ENCODE assay signal across 8 cellular contexts in the genomic region with DNA sequence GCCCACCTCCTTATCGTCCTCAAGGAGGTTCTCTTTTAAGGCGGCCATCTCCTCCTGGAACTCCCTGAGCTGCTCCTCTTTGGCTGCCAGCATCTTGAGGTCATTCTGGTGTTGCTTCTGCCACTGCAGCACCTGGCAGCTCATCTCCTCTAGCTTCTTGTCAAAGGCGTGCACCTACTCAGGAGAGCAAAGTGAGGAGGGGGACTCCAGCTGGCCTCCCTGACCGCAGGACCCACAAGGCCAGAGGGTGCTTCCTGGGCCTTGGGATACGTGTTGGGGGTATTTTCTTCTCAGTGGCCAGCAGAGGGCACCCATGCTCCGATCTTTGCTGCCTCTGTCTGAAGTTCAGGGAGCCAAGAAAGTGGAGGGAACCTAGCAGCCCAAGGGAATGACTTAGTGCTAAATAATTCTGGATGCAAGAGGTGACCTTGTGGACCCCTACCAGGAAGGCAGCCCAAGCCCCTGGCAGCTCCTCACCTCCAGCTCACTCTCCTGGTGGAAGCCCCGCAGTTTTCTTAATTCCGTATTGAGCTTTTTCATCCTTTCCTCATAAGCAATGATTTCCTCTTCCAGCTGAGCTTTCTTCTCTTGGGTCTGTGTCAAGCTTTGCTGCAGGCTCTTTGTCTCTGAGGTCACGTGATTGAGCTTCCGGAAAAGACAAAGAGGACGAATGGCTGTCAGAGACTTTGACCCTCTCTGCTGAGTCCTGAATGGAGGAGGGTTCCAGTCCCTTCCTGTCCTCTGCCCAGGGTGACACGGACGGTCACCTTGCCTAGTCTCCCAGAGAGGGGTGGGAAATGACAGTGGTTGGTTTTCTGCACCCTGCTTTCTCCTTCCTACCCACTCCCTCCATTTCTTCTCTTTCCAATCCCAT. TPM values are rescaled to one million over a fixed set of nuclear protein-coding genes. Genes with fewer than 3 reads are reported as not detected.
DNase-seq lines count a peak whose midpoint lies in the region; ATAC-seq and TF ChIP-seq lines count a peak whose summit lies in the region.

No MANE protein-coding gene starts in this region.

- no peaks in the 10 kb centered on the region for H4K20me1 ChIP-seq in PC-9 (ENCODE audit: insufficient read depth)

- peak overlapping the region; percentile 1 for H2BK15ac ChIP-seq in neuronal stem cell (ENCODE audit: low read length)

- peak overlapping the region; percentile 27 for H2BK120ac ChIP-seq in neuronal stem cell (ENCODE audit: low read depth, low read length)

- no peak overlapping the region for H3K27ac Mint-ChIP-seq in activated T-helper 1 cell treated with anti-CD3 and anti-CD28 coated beads, Interleukin-12 subunit alpha, Interleukin-12 subunit beta, Interleukin-2, Interleukin-4 antibody, amounts not matched to agents 30 ng/mL and 10 ng/mL and 1 ng/mL, durations not matched to agents 14 hours and 24 hours and 36 hours

- H3K9me3 Mint-ChIP-seq in activated T-helper 1 cell treated with anti-CD3 and anti-CD28 coated beads, Interleukin-12 subunit alpha, Interleukin-12 subunit beta, Interleukin-2, Interleukin-4 antibody, amounts not matched to agents 30 ng/mL and 10 ng/mL and 1 ng/mL, durations not matched to agents 14 hours and 24 hours and 36 hours = no peaks in the 10 kb centered on the region

- TF ChIP-seq CTCF in PC-9 (conservative IDR thresholded peaks at IDR 0.05) (peak; percentile 87), fibroblast of the aortic adventitia (IDR thresholded peaks at IDR 0.05; ENCODE audit: insufficient read depth, low read length) (peak; percentile 79)

- CTCF ChIA-PET in PC-9 (lab: Charles Lee) = interaction anchor here (0.5 to 1.0 kb wide), 3 partner anchors 25 to 659 kb away, joined by 3 to 5 read pairs (median 4); no protein-coding TSS in a partner anchor

- H2BK5ac ChIP-seq in neuronal stem cell (ENCODE audit: low read length) = no peak overlapping the region

- H3K18ac ChIP-seq in neuronal stem cell (ENCODE audit: low read length) = peak overlapping the region; percentile 15

- intact Hi-C loops in Right ventricle myocardium inferior (cut with DNase I) (loop anchor here (5.0 to 10.0 kb wide), 2 partner anchors 1752 to 1830 kb away; no protein-coding TSS in a partner anchor), cardiac septum (cut with DNase I) (loop anchor here (10.0 kb wide), 1 partner anchor 1750 kb away; no protein-coding TSS in a partner anchor), PC-9 (cut with micrococcal nuclease; ENCODE audit: unreplicated experiment) (loop anchor here (2.0 kb wide), 1 partner anchor 342 kb away; no protein-coding TSS in a partner anchor)
- intact Hi-C loops in activated T-helper 1 cell treated with anti-CD3 and anti-CD28 coated beads, Interleukin-12 subunit alpha, Interleukin-12 subunit beta, Interleukin-2, Interleukin-4 antibody, amounts not matched to agents 30 ng/mL and 10 ng/mL and 1 ng/mL, durations not matched to agents 14 hours and 24 hours and 36 hours (cut with micrococcal nuclease) = loop anchor here (5.0 kb wide), 1 partner anchor 1072 kb away; no protein-coding TSS in a partner anchor

- TF ChIP-seq EP300 in Ishikawa (IDR thresholded peaks at IDR 0.05; ENCODE audit: borderline replicate concordance) = no peak

- H3K4me3 ChIP-seq in PC-9 = no peak overlapping the region
- no peak overlapping the region for H3K4me3 ChIP-seq in fibroblast of the aortic adventitia (ENCODE audit: low read depth, low read length)
- no peak overlapping the region for H3K4me3 ChIP-seq in neuronal stem cell (ENCODE audit: low read length in 2 of 2)

- no peak overlapping the region for H3K4ac ChIP-seq in neuronal stem cell (ENCODE audit: low read length)

- H3F3A ChIP-seq in PC-9 (ENCODE audit: insufficient read depth, low read depth) = no peaks in the 10 kb centered on the region

- no peak overlapping the region for H3K9ac ChIP-seq in neuronal stem cell (ENCODE audit: low read depth, low read length, poor library complexity)

- H3K27me3 ChIP-seq in PC-9 (ENCODE audit: insufficient read depth, low read depth) (peaks cover 21% of the 10 kb centered on the region), neuronal stem cell (ENCODE audit: control insufficient read depth in 3 of 3, insufficient read depth in 3 of 3, low read depth in 1 of 3, low read length in 3 of 3) (no peaks in the 10 kb centered on the region)

- H3K27me3 Mint-ChIP-seq in activated T-helper 1 cell treated with anti-CD3 and anti-CD28 coated beads, Interleukin-12 subunit alpha, Interleukin-12 subunit beta, Interleukin-2, Interleukin-4 antibody, amounts not matched to agents 30 ng/mL and 10 ng/mL and 1 ng/mL, durations not matched to agents 14 hours and 24 hours and 36 hours (ENCODE audit: insufficient read depth) = peaks cover 9% of the 10 kb centered on the region

- DNase-seq in Right ventricle myocardium inferior (ENCODE audit: missing footprints) (peak; percentile 72), cardiac septum (ENCODE audit: low spot score) (no peak), PC-9 (peak; percentile 39 to 60), fibroblast of the aortic adventitia (ENCODE audit: low read depth) (peak; percentile 82), neuronal stem cell (ENCODE audit: low spot score) (peak; percentile 71), substantia nigra (lab: John Stamatoyannopoulos, UW) (peak in 46 of 49 donors; percentile 13 to 79 (median 61))
- peak; percentile 39 for DNase-seq in activated T-helper 1 cell treated with anti-CD3 and anti-CD28 coated beads, Interleukin-12 subunit alpha, Interleukin-12 subunit beta, Interleukin-2, Interleukin-4 antibody, amounts not matched to agents 30 ng/mL and 10 ng/mL and 1 ng/mL, durations not matched to agents 14 hours and 24 hours and 36 hours (ENCODE audit: low spot score)

- TF ChIP-seq RAD21 in Ishikawa (IDR thresholded peaks at IDR 0.05; ENCODE audit: low read depth) = peak; percentile 91

- no peak overlapping the region for H2BK12ac ChIP-seq in neuronal stem cell (ENCODE audit: low read length)

- H3K27ac ChIP-seq in PC-9 (no peak overlapping the region), neuronal stem cell (replicated peaks; ENCODE audit: low read length) (no peak overlapping the region), substantia nigra (ENCODE audit: low read depth, low read length, poor library complexity, severe bottlenecking) (peak overlapping the region; percentile 84)

- no peaks in the 10 kb centered on the region for H3K9me3 ChIP-seq in PC-9 (ENCODE audit: insufficient read depth, low read depth)
- H3K9me3 ChIP-seq in neuronal stem cell (replicated peaks in 1 of 2; ENCODE audit: control insufficient read depth in 2 of 2, insufficient read depth in 1 of 2, low read depth in 1 of 2, low read length in 2 of 2) = peaks cover 0 to 2% of the 10 kb centered on the region in 2 donors

- H4K91ac ChIP-seq in neuronal stem cell (ENCODE audit: low read depth, low read length, poor library complexity) = no peak overlapping the region

- H3K36me3 ChIP-seq in PC-9 (ENCODE audit: low read depth) = no peaks in the 10 kb centered on the region
- H3K36me3 ChIP-seq in neuronal stem cell (replicated peaks in 1 of 2; ENCODE audit: control insufficient read depth in 2 of 2, insufficient read depth in 2 of 2, low read length in 2 of 2) = peaks cover 0 to 5% of the 10 kb centered on the region in 2 donors

- no peak overlapping the region for H4K8ac ChIP-seq in neuronal stem cell (ENCODE audit: low read depth, low read length)

- no peaks in the 10 kb centered on the region for H3K4me1 Mint-ChIP-seq in activated T-helper 1 cell treated with anti-CD3 and anti-CD28 coated beads, Interleukin-12 subunit alpha, Interleukin-12 subunit beta, Interleukin-2, Interleukin-4 antibody, amounts not matched to agents 30 ng/mL and 10 ng/mL and 1 ng/mL, durations not matched to agents 14 hours and 24 hours and 36 hours (ENCODE audit: low read depth)

- ATAC-seq in Right ventricle myocardium inferior = peak; percentile 83

- H2AFZ ChIP-seq in PC-9 (no peak overlapping the region), neuronal stem cell (ENCODE audit: low read length) (peak overlapping the region; percentile 79)

- no peak overlapping the region for H3K14ac ChIP-seq in neuronal stem cell (ENCODE audit: low read length)

- no peaks in the 10 kb centered on the region for H3K79me2 ChIP-seq in PC-9 (ENCODE audit: low read depth)

- no peak overlapping the region for H3K4me3 Mint-ChIP-seq in activated T-helper 1 cell treated with anti-CD3 and anti-CD28 coated beads, Interleukin-12 subunit alpha, Interleukin-12 subunit beta, Interleukin-2, Interleukin-4 antibody, amounts not matched to agents 30 ng/mL and 10 ng/mL and 1 ng/mL, durations not matched to agents 14 hours and 24 hours and 36 hours

- POLR2A ChIA-PET in PC-9 (lab: Charles Lee; ENCODE audit: unreplicated experiment) = no interaction called here

- H3K4me1 ChIP-seq in PC-9 (replicated peaks; ENCODE audit: insufficient read depth) (no peaks in the 10 kb centered on the region), neuronal stem cell (ENCODE audit: control insufficient read depth in 2 of 2, insufficient read depth in 1 of 2, low read depth in 1 of 2, low read length in 2 of 2) (peaks cover 6 to 13% of the 10 kb centered on the region in 2 donors)

- no CpG with 5 or more reads among the region's 13 CpGs for WGBS in neuronal stem cell (ENCODE audit: extremely low coverage in 2 of 2, insufficient read length in 2 of 2, insufficient replicate concordance in 1 of 2), 2 donors

- no peak overlapping the region for H3K4me2 ChIP-seq in PC-9
- H3K4me2 ChIP-seq in neuronal stem cell (ENCODE audit: insufficient read depth, low read length, poor library complexity, severe bottlenecking) = no peak overlapping the region

- no peak overlapping the region for H3K23ac ChIP-seq in neuronal stem cell (ENCODE audit: low read depth, low read length, poor library complexity)

- H2AK5ac ChIP-seq in neuronal stem cell (ENCODE audit: low read depth, low read length) = peak overlapping the region; percentile 8

- H3K9me2 ChIP-seq in PC-9 (ENCODE audit: insufficient read depth) = no peaks in the 10 kb centered on the region

- no TSS peak for BruUV-seq in PC-9 (replicated peaks; lab: Mats Ljungman, UMichigan)

- H3K79me1 ChIP-seq in neuronal stem cell (ENCODE audit: low read depth, low read length) = no peaks in the 10 kb centered on the region

- no peaks in the 10 kb centered on the region for H3K36me3 Mint-ChIP-seq in activated T-helper 1 cell treated with anti-CD3 and anti-CD28 coated beads, Interleukin-12 subunit alpha, Interleukin-12 subunit beta, Interleukin-2, Interleukin-4 antibody, amounts not matched to agents 30 ng/mL and 10 ng/mL and 1 ng/mL, durations not matched to agents 14 hours and 24 hours and 36 hours (ENCODE audit: low read depth)

RNA-seq across cellular contexts. Expression of a gene that starts 31.4 kb away (rescaled TPM):
- 40.8 TPM for total RNA-seq in Right ventricle myocardium inferior
- total RNA-seq in cardiac septum = 41.2 TPM
- 58.9 and 71.1 TPM in 2 replicates for total RNA-seq in PC-9 (2021)
- 89.8 and 99.4 TPM in 2 replicates for total RNA-seq in activated T-helper 1 cell treated with anti-CD3 and anti-CD28 coated beads, Interleukin-12 subunit alpha, Interleukin-12 subunit beta, Interleukin-2, Interleukin-4 antibody, amounts not matched to agents 30 ng/mL and 10 ng/mL and 1 ng/mL, durations not matched to agents 14 hours and 24 hours and 36 hours
- 39.1 and 158 TPM in 2 replicates for total RNA-seq in fibroblast of the aortic adventitia (ENCODE audit: low replicate concordance)
- 27.9 TPM for polyA plus RNA-seq in neuronal stem cell (2013, experiment 1 of 2)
- polyA plus RNA-seq in neuronal stem cell (2013, experiment 2 of 2) = 26.9 TPM

RNA-seq across cellular contexts. Expression of a gene that starts 31.6 kb away (rescaled TPM):
- total RNA-seq in Right ventricle myocardium inferior = 7.7 TPM
- 5.8 TPM for total RNA-seq in cardiac septum
- total RNA-seq in PC-9 (2021) = 11.9 and 12.2 TPM in 2 replicates
- 24.0 and 25.1 TPM in 2 replicates for total RNA-seq in activated T-helper 1 cell treated with anti-CD3 and anti-CD28 coated beads, Interleukin-12 subunit alpha, Interleukin-12 subunit beta, Interleukin-2, Interleukin-4 antibody, amounts not matched to agents 30 ng/mL and 10 ng/mL and 1 ng/mL, durations not matched to agents 14 hours and 24 hours and 36 hours
- total RNA-seq in fibroblast of the aortic adventitia (ENCODE audit: low replicate concordance) = 8.1 and 24.8 TPM in 2 replicates
- 5.3 TPM for polyA plus RNA-seq in neuronal stem cell (2013, experiment 1 of 2)
- 5.3 TPM for polyA plus RNA-seq in neuronal stem cell (2013, experiment 2 of 2)

RNA-seq across cellular contexts. Expression of a gene that starts 47.0 kb away (rescaled TPM):
- total RNA-seq in Right ventricle myocardium inferior (0.19 TPM), cardiac septum (0.08 TPM), PC-9 (2021) (0.55 TPM in 1 of 2 replicates, not detected in the other), fibroblast of the aortic adventitia (ENCODE audit: low replicate concordance) (0.09 and 0.33 TPM in 2 replicates)
- total RNA-seq in activated T-helper 1 cell treated with anti-CD3 and anti-CD28 coated beads, Interleukin-12 subunit alpha, Interleukin-12 subunit beta, Interleukin-2, Interleukin-4 antibody, amounts not matched to agents 30 ng/mL and 10 ng/mL and 1 ng/mL, durations not matched to agents 14 hours and 24 hours and 36 hours = 0.12 and 0.39 TPM in 2 replicates
- polyA plus RNA-seq in neuronal stem cell (2013, experiment 1 of 2) = 1.5 TPM
- polyA plus RNA-seq in neuronal stem cell (2013, experiment 2 of 2) = 1.2 TPM
